Comparison of ENCODE assay signal across 26 cellular contexts in the genomic region with DNA sequence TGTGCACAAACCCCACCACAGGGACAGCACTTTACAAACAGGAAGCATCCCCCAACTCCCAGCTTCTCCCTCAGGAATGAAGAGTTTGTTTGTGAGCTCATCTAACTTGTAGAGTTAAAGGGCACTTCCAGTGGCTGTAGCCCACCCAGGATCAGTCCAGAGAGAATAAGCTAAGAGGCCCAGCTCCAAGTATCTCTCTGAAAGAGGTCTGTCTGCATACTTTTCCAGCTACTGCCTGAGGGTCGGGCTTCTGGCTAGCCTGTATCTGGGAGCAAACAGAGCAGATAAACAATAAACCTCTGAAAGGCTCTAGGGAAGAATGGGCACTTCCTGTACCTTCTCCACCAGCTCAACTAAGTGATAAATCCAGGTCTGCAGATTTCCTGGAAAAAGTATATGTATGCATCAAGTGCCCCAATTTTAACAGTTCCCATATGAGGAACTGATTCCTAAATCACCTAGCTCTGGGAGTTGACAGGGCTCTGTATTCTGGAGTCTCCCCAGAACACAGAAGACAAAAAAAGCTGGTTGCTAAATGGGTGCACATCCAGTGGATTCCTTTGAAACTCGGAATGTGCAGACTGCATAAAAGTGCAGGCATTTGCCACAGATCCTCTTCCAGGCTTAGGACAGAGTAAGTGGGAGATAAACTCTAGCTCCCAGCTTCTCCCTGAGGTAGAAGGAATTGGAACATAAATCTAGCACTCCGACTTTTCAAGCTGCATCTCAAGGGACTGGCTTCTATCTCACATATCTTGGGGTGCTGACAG. TPM values are rescaled to one million over a fixed set of nuclear protein-coding genes. Genes with fewer than 3 reads are reported as not detected.
DNase-seq lines count a peak whose midpoint lies in the region; ATAC-seq and TF ChIP-seq lines count a peak whose summit lies in the region.
"Had no signal": no experiment of that assay in that cellular context is flagged by ENCODE, and none has a peak within 500 bp of the region (broad histone marks: within the 10 kb centered on the region; RNA-seq: fewer than 3 reads in every experiment).

No MANE protein-coding gene starts in this region.

- H3K4me3 Mint-ChIP-seq in GM23338: no peak overlapping the region
- H3K4me3 Mint-ChIP-seq in glutamatergic neuron (ENCODE audit: unreplicated experiment): no peak overlapping the region
- H3K4me3 Mint-ChIP-seq: activated CD4-positive, alpha-beta memory T cell treated with anti-CD3 and anti-CD28 coated beads, Interleukin-2, amount 10 ng/mL, durations not matched to agents 7 days and 5 days; activated naive CD4-positive, alpha-beta T cell treated with anti-CD3 and anti-CD28 coated beads, Interleukin-2, amount 10 ng/mL, durations not matched to agents 7 days and 5 days had no signal

- H3K79me1 ChIP-seq in neuronal stem cell (ENCODE audit: low read depth, low read length): no peaks in the 10 kb centered on the region

- H2BK5ac ChIP-seq in neuronal stem cell (ENCODE audit: low read length): no peak overlapping the region

- H4K20me1 ChIP-seq in GM23338 (replicated peaks; ENCODE audit: insufficient read depth): no peaks in the 10 kb centered on the region

- H3K4me3 ChIP-seq in GM23338: no peak overlapping the region
- H3K4me3 ChIP-seq in NT2/D1 (ENCODE audit: insufficient read length, low read depth): no peak overlapping the region
- H3K4me3 ChIP-seq in iPS-18a (ENCODE audit: low read length): no peak overlapping the region
- no peak overlapping the region for H3K4me3 ChIP-seq in neuronal stem cell (ENCODE audit: low read length in 2 of 2)
- H3K4me3 ChIP-seq: colonic mucosa, psoas muscle, thoracic aorta had no signal

- H3K23ac ChIP-seq in neuronal stem cell (ENCODE audit: low read depth, low read length, poor library complexity): no peak overlapping the region

- H3K9me3 Mint-ChIP-seq in GM23338: peaks cover 10% of the 10 kb centered on the region
- peaks cover 5% of the 10 kb centered on the region for H3K9me3 Mint-ChIP-seq in glutamatergic neuron (ENCODE audit: unreplicated experiment)
- H3K9me3 Mint-ChIP-seq: activated naive CD4-positive, alpha-beta T cell treated with anti-CD3 and anti-CD28 coated beads, Interleukin-2, amount 10 ng/mL, durations not matched to agents 7 days and 5 days had no signal

- no peaks in the 10 kb centered on the region for H3K79me2 ChIP-seq in GM23338 (replicated peaks; ENCODE audit: insufficient read depth)

- H2AFZ ChIP-seq in GM23338 (peak overlapping the region; percentile 70), neuronal stem cell (ENCODE audit: low read length) (peak overlapping the region; percentile 54)

- no peaks in the 10 kb centered on the region for H3K9me2 ChIP-seq in GM23338 (ENCODE audit: insufficient read depth)

- H2BK12ac ChIP-seq in neuronal stem cell (ENCODE audit: low read length): no peak overlapping the region

- H3K4me1 Mint-ChIP-seq in GM23338 (peaks cover 25% of the 10 kb centered on the region), glutamatergic neuron (ENCODE audit: low read depth, unreplicated experiment) (no peaks in the 10 kb centered on the region)

- H2BK15ac ChIP-seq in neuronal stem cell (ENCODE audit: low read length): no peak overlapping the region

- no peak overlapping the region for H2BK120ac ChIP-seq in neuronal stem cell (ENCODE audit: low read depth, low read length)

- ATAC-seq in GM23338 (no peak), GM19351 (IDR thresholded peaks at IDR 0.05; ENCODE audit: unreplicated experiment) (no peak)
- ATAC-seq: psoas muscle; stimulated activated naive CD8-positive, alpha-beta T cell treated with anti-CD3 and anti-CD28 coated beads, Interleukin-15, Interleukin-2, amounts not matched to agents 100 U/mL and 50 U/mL, for 24 hours had no signal

- peak overlapping the region; percentile 58 for H3K4me2 ChIP-seq in GM23338
- no peak overlapping the region for H3K4me2 ChIP-seq in neuronal stem cell (ENCODE audit: insufficient read depth, low read length, poor library complexity, severe bottlenecking)

- H2AK5ac ChIP-seq in neuronal stem cell (ENCODE audit: low read depth, low read length): no peak overlapping the region

- no peaks in the 10 kb centered on the region for H3F3A ChIP-seq in GM23338 (replicated peaks; ENCODE audit: low read depth)

- H3K27me3 Mint-ChIP-seq in GM23338 (ENCODE audit: insufficient read depth, low read depth, poor library complexity) (no peaks in the 10 kb centered on the region), glutamatergic neuron (ENCODE audit: unreplicated experiment) (no peaks in the 10 kb centered on the region)

- H3K27ac ChIP-seq in GM23338 (ENCODE audit: low read depth) (peak overlapping the region; percentile 90), iPS-18a (ENCODE audit: low read length) (no peak overlapping the region), neuronal stem cell (replicated peaks; ENCODE audit: low read length) (no peak overlapping the region)
- H3K27ac ChIP-seq: colonic mucosa, psoas muscle, thoracic aorta had no signal

- H3K14ac ChIP-seq in neuronal stem cell (ENCODE audit: low read length): no peak overlapping the region

- peak overlapping the region; percentile 83 for H3K27ac Mint-ChIP-seq in GM23338
- H3K27ac Mint-ChIP-seq in glutamatergic neuron (ENCODE audit: unreplicated experiment): no peak overlapping the region
- H3K27ac Mint-ChIP-seq: activated CD4-positive, alpha-beta memory T cell treated with anti-CD3 and anti-CD28 coated beads, Interleukin-2, amount 10 ng/mL, durations not matched to agents 7 days and 5 days; activated naive CD4-positive, alpha-beta T cell treated with anti-CD3 and anti-CD28 coated beads, Interleukin-2, amount 10 ng/mL, durations not matched to agents 7 days and 5 days had no signal

- H3K36me3 ChIP-seq in GM23338 (ENCODE audit: insufficient read depth) (no peaks in the 10 kb centered on the region), NT2/D1 (ENCODE audit: insufficient read depth, insufficient read length, low read length) (no peaks in the 10 kb centered on the region), iPS-18a (ENCODE audit: control insufficient read depth, low read depth, low read length) (no peaks in the 10 kb centered on the region), neuronal stem cell (replicated peaks in 1 of 2; ENCODE audit: control insufficient read depth in 2 of 2, insufficient read depth in 2 of 2, low read length in 2 of 2) (no peaks in the 10 kb centered on the region)
- H3K36me3 ChIP-seq: colonic mucosa, thoracic aorta had no signal

- DNase-seq in GM23338 (ENCODE audit: low spot score) (peak; percentile 39), NT2/D1 (ENCODE audit: low read depth, low spot score) (peak; percentile 44), neuronal stem cell (ENCODE audit: low spot score) (no peak), DMS 273 (lab: John Stamatoyannopoulos, UW; ENCODE audit: unreplicated experiment) (no peak), glutamatergic neuron (no peak), NCI-H2171 treated with DMSO at 0.1 percent for 48 hours (lab: John Stamatoyannopoulos, UW) (no peak)
- DNase-seq: activated CD4-positive, alpha-beta memory T cell treated with anti-CD3 and anti-CD28 coated beads, Interleukin-2, amount 10 ng/mL, durations not matched to agents 7 days and 5 days; activated CD4-positive, alpha-beta T cell treated with anti-CD3 and anti-CD28 coated beads for 1 hour; activated CD8-positive, alpha-beta memory T cell treated with anti-CD3 and anti-CD28 coated beads, Interleukin-2, amount 50 U/mL, for 48 hours; activated naive CD4-positive, alpha-beta T cell treated with anti-CD3 and anti-CD28 coated beads, Interleukin-2, amount 10 ng/mL, durations not matched to agents 7 days and 5 days; amygdala; CD4-positive, CD25-positive, alpha-beta regulatory T cell; colonic mucosa; effector memory CD4-positive, alpha-beta T cell; EL; KBM-7; NCI-H1417; NCI-H2081; NCI-H226; psoas muscle; stimulated activated naive CD8-positive, alpha-beta T cell treated with anti-CD3 and anti-CD28 coated beads, Interleukin-15, Interleukin-2, amounts not matched to agents 100 U/mL and 50 U/mL, for 24 hours; T-helper 1 cell had no signal

- WGBS in neuronal stem cell (ENCODE audit: extremely low coverage in 2 of 2, insufficient read length in 2 of 2, insufficient replicate concordance in 1 of 2), 2 donors: no CpG with 5 or more reads among the region's 3 CpGs

- no peak overlapping the region for H4K8ac ChIP-seq in neuronal stem cell (ENCODE audit: low read depth, low read length)

- TF ChIP-seq CTCF in GM23338 (conservative IDR thresholded peaks at IDR 0.05; ENCODE audit: low read depth in 2 of 2): no peak
- no peak for TF ChIP-seq CTCF in glutamatergic neuron (IDR thresholded peaks at IDR 0.05; ENCODE audit: partially characterized antibody, unreplicated experiment)

- no peak overlapping the region for H4K91ac ChIP-seq in neuronal stem cell (ENCODE audit: low read depth, low read length, poor library complexity)

- H3K4me1 ChIP-seq in GM23338 (ENCODE audit: insufficient read depth) (peaks cover 31% of the 10 kb centered on the region), NT2/D1 (ENCODE audit: insufficient read depth, insufficient read length) (no peaks in the 10 kb centered on the region), iPS-18a (ENCODE audit: control insufficient read depth, low read depth, low read length) (peaks cover 20% of the 10 kb centered on the region), neuronal stem cell (ENCODE audit: control insufficient read depth in 2 of 2, insufficient read depth in 1 of 2, low read depth in 1 of 2, low read length in 2 of 2) (no peaks in the 10 kb centered on the region)
- H3K4me1 ChIP-seq: colonic mucosa had no signal

- peaks cover 15% of the 10 kb centered on the region; the same call in 1 of the 2 replicates for H3K9me3 ChIP-seq in NT2/D1 (ENCODE audit: insufficient read depth, low read length)
- no peaks in the 10 kb centered on the region for H3K9me3 ChIP-seq in iPS-18a (ENCODE audit: control insufficient read depth, low read depth, low read length)
- peaks cover 0 to 3% of the 10 kb centered on the region in 2 donors for H3K9me3 ChIP-seq in neuronal stem cell (replicated peaks in 1 of 2; ENCODE audit: control insufficient read depth in 2 of 2, insufficient read depth in 1 of 2, low read depth in 1 of 2, low read length in 2 of 2)
- H3K9me3 ChIP-seq: colonic mucosa, psoas muscle, thoracic aorta had no signal

- no peak overlapping the region for H3K9ac ChIP-seq in NT2/D1 (ENCODE audit: insufficient read length, low read depth)
- peak overlapping the region; percentile 3 for H3K9ac ChIP-seq in iPS-18a (ENCODE audit: low read length)
- H3K9ac ChIP-seq in neuronal stem cell (ENCODE audit: low read depth, low read length, poor library complexity): no peak overlapping the region

- H3K36me3 Mint-ChIP-seq in GM23338 (ENCODE audit: low read depth) (peaks cover 5% of the 10 kb centered on the region), glutamatergic neuron (ENCODE audit: unreplicated experiment) (peaks cover 10% of the 10 kb centered on the region)
- H3K36me3 Mint-ChIP-seq: activated naive CD4-positive, alpha-beta T cell treated with anti-CD3 and anti-CD28 coated beads, Interleukin-2, amount 10 ng/mL, durations not matched to agents 7 days and 5 days had no signal

- no peak overlapping the region for H3K18ac ChIP-seq in neuronal stem cell (ENCODE audit: low read length)

- no peak overlapping the region for H3K4ac ChIP-seq in neuronal stem cell (ENCODE audit: low read length)

- no peaks in the 10 kb centered on the region for H3K27me3 ChIP-seq in GM23338 (ENCODE audit: insufficient read depth)
- H3K27me3 ChIP-seq in NT2/D1 (ENCODE audit: insufficient read depth, insufficient read length): no peaks in the 10 kb centered on the region
- no peaks in the 10 kb centered on the region for H3K27me3 ChIP-seq in iPS-18a (ENCODE audit: control insufficient read depth, insufficient read depth, low read length)
- H3K27me3 ChIP-seq in neuronal stem cell (ENCODE audit: control insufficient read depth in 3 of 3, insufficient read depth in 3 of 3, low read depth in 1 of 3, low read length in 3 of 3): no peaks in the 10 kb centered on the region
- H3K27me3 ChIP-seq: colonic mucosa had no signal

RNA-seq across cellular contexts. Expression of gene MYLK3, which starts 37.1 kb away (rescaled TPM):
- total RNA-seq in GM23338 (2014; rRNA removed; shearing (Covaris generic)): 0.35 and 0.63 TPM in 2 replicates
- polyA plus RNA-seq in GM23338 (2016; fragmentation: Nextera tagmentation; extraction: Ambion mirVana): 0.14 and 0.18 TPM in 2 replicates
- polyA plus RNA-seq in neuronal stem cell (2013, experiment 1 of 2): 0.10 TPM
- polyA plus RNA-seq in neuronal stem cell (2013, experiment 2 of 2): 0.11 TPM
- 0.49 TPM for total RNA-seq in glutamatergic neuron (ENCODE audit: unreplicated experiment)
- total RNA-seq: CD4-positive, CD25-positive, alpha-beta regulatory T cell; MCF 10A had no signal
- polyA plus RNA-seq: CD4-positive, CD25-positive, alpha-beta regulatory T cell had no signal

RNA-seq across cellular contexts. Expression of gene C16orf87, which starts 45.7 kb away (rescaled TPM):
- total RNA-seq in GM23338 (2014; rRNA removed; shearing (Covaris generic)): 23.4 and 32.1 TPM in 2 replicates
- polyA plus RNA-seq in GM23338 (2016; fragmentation: Nextera tagmentation; extraction: Ambion mirVana): 40.2 and 46.0 TPM in 2 replicates
- 33.7 TPM for polyA plus RNA-seq in neuronal stem cell (2013, experiment 1 of 2)
- 35.6 TPM for polyA plus RNA-seq in neuronal stem cell (2013, experiment 2 of 2)
- total RNA-seq in glutamatergic neuron (ENCODE audit: unreplicated experiment): 15.8 TPM

Comparison
In these comparisons a context has a peak if more than half of its experiments do, and no peak if none do; other contexts are left out.
1. DNase-seq: peak in GM23338 (single experiment) and NT2/D1 (single experiment); none in neuronal stem cell (single experiment), DMS 273 (single experiment), glutamatergic neuron (single experiment) and NCI-H2171 treated with DMSO at 0.1 percent for 48 hours (single experiment).